In genomic region chr5:107400328-107400727, GRCh38 we compare ENCODE assay signal across 14 cellular contexts.
DNase-seq lines count a peak whose midpoint lies in the region; ATAC-seq and TF ChIP-seq lines count a peak whose summit lies in the region.
"Had no signal": no experiment of that assay in that cellular context is flagged by ENCODE, and none has a peak within 500 bp of the region (broad histone marks: within the 10 kb centered on the region; RNA-seq: fewer than 3 reads in every experiment).

No MANE protein-coding gene starts in this region.

- peak overlapping the region; percentile 42 for H3K27ac Mint-ChIP-seq in type B pancreatic cell
- H3K27ac Mint-ChIP-seq: B cell; CD4-positive, alpha-beta T cell; IgD-negative memory B cell had no signal

- DNase-seq in DMS153 treated with DMSO at 0.1 percent for 48 hours (lab: John Stamatoyannopoulos, UW; ENCODE audit: unreplicated experiment) (peak; percentile 1), left colon (no peak), type B pancreatic cell (ENCODE audit: extremely low spot score, unreplicated experiment) (no peak), putamen (ENCODE audit: low spot score) (no peak)
- DNase-seq in activated CD8-positive, alpha-beta memory T cell treated with anti-CD3 and anti-CD28 coated beads, Interleukin-2, amount 50 U/mL, for 48 hours, result no peak
- DNase-seq in effector CD8-positive, alpha-beta T cell (lab: John Stamatoyannopoulos, UW), result no peak
- DNase-seq: C1 segment of cervical spinal cord; Calu3; CD4-positive, alpha-beta T cell; GM23248; H7 had no signal

- no peaks in the 10 kb centered on the region for H3K36me3 ChIP-seq in OCI-LY1 (ENCODE audit: insufficient read depth, low read length)

- H3K36me3 Mint-ChIP-seq in type B pancreatic cell, result peaks cover 14% of the 10 kb centered on the region
- H3K36me3 Mint-ChIP-seq: IgD-negative memory B cell had no signal

- no peaks in the 10 kb centered on the region for H3K27me3 ChIP-seq in OCI-LY1 (ENCODE audit: insufficient read depth, low read length)

- no peaks in the 10 kb centered on the region for H3F3A ChIP-seq in OCI-LY1 (ENCODE audit: insufficient read depth, low read length)

- H4K20me1 ChIP-seq in OCI-LY1 (ENCODE audit: insufficient read depth, low read length), result no peaks in the 10 kb centered on the region

- no peaks in the 10 kb centered on the region for H3K9me3 ChIP-seq in OCI-LY1 (ENCODE audit: low read length)

- no peak overlapping the region for H3K27ac ChIP-seq in OCI-LY1 (ENCODE audit: low read depth, low read length, poor library complexity, severe bottlenecking)
- H3K27ac ChIP-seq: GM23248 had no signal

- H2AFZ ChIP-seq in OCI-LY1 (ENCODE audit: low read length), result peak overlapping the region; percentile 71; the same call in 1 of the 2 replicates
- H2AFZ ChIP-seq: GM23248 had no signal

- H3K9me3 Mint-ChIP-seq in type B pancreatic cell, result no peaks in the 10 kb centered on the region
- H3K9me3 Mint-ChIP-seq: CD4-positive, alpha-beta T cell; IgD-negative memory B cell had no signal

- H3K4me2 ChIP-seq in OCI-LY1 (ENCODE audit: low read length), result no peak overlapping the region

- peaks cover 55% of the 10 kb centered on the region for H3K4me1 Mint-ChIP-seq in type B pancreatic cell (ENCODE audit: unreplicated experiment)
- H3K4me1 Mint-ChIP-seq: B cell, IgD-negative memory B cell had no signal

- no peak overlapping the region for H3K4me3 Mint-ChIP-seq in type B pancreatic cell
- H3K4me3 Mint-ChIP-seq: B cell; CD4-positive, alpha-beta T cell; IgD-negative memory B cell had no signal

- H3K9ac ChIP-seq in OCI-LY1 (ENCODE audit: low read length), result no peak overlapping the region
- H3K9ac ChIP-seq: GM23248 had no signal

- no peaks in the 10 kb centered on the region for H3K79me2 ChIP-seq in OCI-LY1 (ENCODE audit: insufficient read depth, low read length)

- H3K9me2 ChIP-seq in OCI-LY1 (ENCODE audit: low read depth, low read length), result no peaks in the 10 kb centered on the region

- peaks cover 58% of the 10 kb centered on the region for H3K4me1 ChIP-seq in OCI-LY1 (ENCODE audit: insufficient read depth, low read length, severe bottlenecking)

- ATAC-seq in left colon, result peak; percentile 81

- no peak overlapping the region for H3K4me3 ChIP-seq in OCI-LY1 (ENCODE audit: low read depth, low read length, poor library complexity, severe bottlenecking)
- H3K4me3 ChIP-seq: GM23248 had no signal

- no peaks in the 10 kb centered on the region for H3K27me3 Mint-ChIP-seq in type B pancreatic cell
- H3K27me3 Mint-ChIP-seq: CD4-positive, alpha-beta T cell had no signal

- intact Hi-C loops in left colon (cut with DNase I, micrococcal nuclease), result no loop called here

- no peak for TF ChIP-seq CTCF in OCI-LY1 (IDR thresholded peaks at IDR 0.05; ENCODE audit: low read length)
- no peak for TF ChIP-seq CTCF in type B pancreatic cell (conservative IDR thresholded peaks at IDR 0.05)
